In genomic region chr15:41927516-41927915, GRCh38 we compare ENCODE assay signal across 19 cellular contexts. TPM values are rescaled to one million over a fixed set of nuclear protein-coding genes. Genes with fewer than 3 reads are reported as not detected.
A peak's percentile ranks its signal among the peaks of the same experiment; 100 is the strongest.
DNase-seq lines count a peak whose midpoint lies in the region; ATAC-seq and TF ChIP-seq lines count a peak whose summit lies in the region.
"Had no signal": no experiment of that assay in that cellular context is flagged by ENCODE, and none has a peak within 500 bp of the region (broad histone marks: within the 10 kb centered on the region; RNA-seq: fewer than 3 reads in every experiment).

No MANE protein-coding gene starts in this region.

- intact Hi-C loops in CD8-positive, alpha-beta T cell (cut with DNase I, micrococcal nuclease) = loop anchor here in 1 of 2 experiments (5.0 kb wide), 1 partner anchor 130 kb away; no protein-coding TSS in a partner anchor
- intact Hi-C loops in dendritic cell treated with granulocyte-macrophage colony-stimulating factor and Interleukin-4, amounts not matched to agents 40 ng/mL and 50 ng/mL, for 4 days (cut with micrococcal nuclease) = no loop called here
- intact Hi-C loops in adrenal gland (cut with DNase I) = loop anchor here in 1 of 2 donors (10.0 kb wide), 1 partner anchor 47 kb away; the partner anchor contains the start of gene EHD4

- no peak overlapping the region for H3K9ac ChIP-seq in rectal smooth muscle tissue (ENCODE audit: low read length)

- peaks cover 21% of the 10 kb centered on the region for H3K36me3 Mint-ChIP-seq in CD8-positive, alpha-beta T cell
- H3K36me3 Mint-ChIP-seq in dendritic cell treated with granulocyte-macrophage colony-stimulating factor and Interleukin-4, amounts not matched to agents 40 ng/mL and 50 ng/mL, for 4 days (ENCODE audit: low read depth) = peaks cover 75% of the 10 kb centered on the region

- H3K27ac Mint-ChIP-seq in CD8-positive, alpha-beta T cell = peak overlapping the region; percentile 23
- H3K27ac Mint-ChIP-seq in dendritic cell treated with granulocyte-macrophage colony-stimulating factor and Interleukin-4, amounts not matched to agents 40 ng/mL and 50 ng/mL, for 4 days = peak overlapping the region; percentile 75

- no peak overlapping the region for H3K27ac ChIP-seq in CD8-positive, alpha-beta T cell (ENCODE audit: low read depth, low read length)
- H3K27ac ChIP-seq in rectal smooth muscle tissue (ENCODE audit: low read depth, low read length) (peak overlapping the region; percentile 12), adrenal gland (no peak overlapping the region)
- H3K27ac ChIP-seq: brain microvascular endothelial cell had no signal

- H3K36me3 ChIP-seq in CD8-positive, alpha-beta T cell (ENCODE audit: insufficient read depth, low read length) = no peaks in the 10 kb centered on the region
- no peaks in the 10 kb centered on the region for H3K36me3 ChIP-seq in rectal smooth muscle tissue (ENCODE audit: control insufficient read depth, insufficient read depth, low read length)
- no peaks in the 10 kb centered on the region for H3K36me3 ChIP-seq in adrenal gland (replicated peaks in 1 of 2)
- H3K36me3 ChIP-seq: brain microvascular endothelial cell had no signal

- ATAC-seq in CD8-positive, alpha-beta T cell = no peak
- no peak for ATAC-seq in GM21723 (IDR thresholded peaks at IDR 0.05; ENCODE audit: unreplicated experiment)
- ATAC-seq: stimulated activated naive CD8-positive, alpha-beta T cell treated with anti-CD3 and anti-CD28 coated beads, Interleukin-15, amount 100 ng/mL, for 72 hours had no signal

- CTCF ChIA-PET in CD8-positive, alpha-beta T cell (lab: Charles Lee) = interaction anchor here (1.4 kb wide), 1 partner anchor 9 kb away, joined by 4 read pairs; no protein-coding TSS in a partner anchor

- no peak overlapping the region for H3K4me3 Mint-ChIP-seq in CD8-positive, alpha-beta T cell
- H3K4me3 Mint-ChIP-seq in dendritic cell treated with granulocyte-macrophage colony-stimulating factor and Interleukin-4, amounts not matched to agents 40 ng/mL and 50 ng/mL, for 4 days = no peak overlapping the region
- H3K4me3 Mint-ChIP-seq: activated naive CD4-positive, alpha-beta T cell treated with anti-CD3 and anti-CD28 coated beads, Interleukin-2, amount 10 ng/mL, durations not matched to agents 7 days and 5 days; stimulated activated naive CD8-positive, alpha-beta T cell treated with anti-CD3 and anti-CD28 coated beads, Interleukin-15, amount 100 ng/mL, for 72 hours had no signal

- 78 to 89% (median 83%) methylated on average over 3 of the region's 3 CpGs for WGBS in adrenal gland, 4 donors

- DNase-seq in CD8-positive, alpha-beta T cell = no peak
- DNase-seq in NOMO-1 treated with DMSO at 0.1 percent for 48 hours (lab: John Stamatoyannopoulos, UW; ENCODE audit: unreplicated experiment) = peak; percentile 51
- DNase-seq in adrenal gland = no peak
- no peak for DNase-seq in NCI-H2227 (lab: John Stamatoyannopoulos, UW; ENCODE audit: unreplicated experiment)
- DNase-seq in stimulated activated CD4-positive, alpha-beta T cell treated with anti-CD3 and anti-CD28 coated beads, Interleukin-2, amount 100 ng/mL, for 48 hours = no peak
- DNase-seq: activated CD4-positive, CD25-positive, alpha-beta regulatory T cell; activated naive CD4-positive, alpha-beta T cell treated with anti-CD3 and anti-CD28 coated beads, Interleukin-2, amount 10 ng/mL, durations not matched to agents 7 days and 5 days; AML-193; brain microvascular endothelial cell; DMS79; dorsolateral prefrontal cortex; esophagus squamous epithelium; kidney glomerular epithelial cell; MG63; NCI-H2029; stimulated activated naive CD8-positive, alpha-beta T cell treated with anti-CD3 and anti-CD28 coated beads, Interleukin-15, amount 100 ng/mL, for 72 hours had no signal

- no peak for TF ChIP-seq POLR2A in adrenal gland (IDR thresholded peaks at IDR 0.05)

- no peaks in the 10 kb centered on the region for H3K9me3 ChIP-seq in CD8-positive, alpha-beta T cell (ENCODE audit: low read length)
- no peaks in the 10 kb centered on the region for H3K9me3 ChIP-seq in adrenal gland (replicated peaks in 1 of 3)
- H3K9me3 ChIP-seq: esophagus squamous epithelium, MG63 had no signal

- no peak overlapping the region for H3K4me3 ChIP-seq in CD8-positive, alpha-beta T cell (ENCODE audit: low read depth, low read length)
- no peak overlapping the region for H3K4me3 ChIP-seq in rectal smooth muscle tissue (ENCODE audit: low read length)
- H3K4me3 ChIP-seq in adrenal gland = no peak overlapping the region
- H3K4me3 ChIP-seq: dorsolateral prefrontal cortex, esophagus squamous epithelium, MG63 had no signal

- POLR2A ChIA-PET in CD8-positive, alpha-beta T cell (lab: Charles Lee) = no interaction called here

- no peaks in the 10 kb centered on the region for H3K9me3 Mint-ChIP-seq in CD8-positive, alpha-beta T cell
- no peaks in the 10 kb centered on the region for H3K9me3 Mint-ChIP-seq in dendritic cell treated with granulocyte-macrophage colony-stimulating factor and Interleukin-4, amounts not matched to agents 40 ng/mL and 50 ng/mL, for 4 days
- H3K9me3 Mint-ChIP-seq: activated naive CD4-positive, alpha-beta T cell treated with anti-CD3 and anti-CD28 coated beads, Interleukin-2, amount 10 ng/mL, durations not matched to agents 7 days and 5 days; stimulated activated naive CD8-positive, alpha-beta T cell treated with anti-CD3 and anti-CD28 coated beads, Interleukin-15, amount 100 ng/mL, for 72 hours had no signal

- peaks cover 11% of the 10 kb centered on the region for H3K4me1 ChIP-seq in CD8-positive, alpha-beta T cell (ENCODE audit: insufficient read depth, low read length)
- peaks cover 10% of the 10 kb centered on the region for H3K4me1 ChIP-seq in rectal smooth muscle tissue (ENCODE audit: control insufficient read depth, insufficient read depth, low read length)
- H3K4me1 ChIP-seq in adrenal gland (replicated peaks in 1 of 2) = peaks cover 6 to 46% of the 10 kb centered on the region in 2 donors

- no peaks in the 10 kb centered on the region for H3K27me3 ChIP-seq in CD8-positive, alpha-beta T cell (ENCODE audit: insufficient read depth, low read length)
- H3K27me3 ChIP-seq in rectal smooth muscle tissue (ENCODE audit: control insufficient read depth, insufficient read depth, low read length) = no peaks in the 10 kb centered on the region
- no peaks in the 10 kb centered on the region for H3K27me3 ChIP-seq in adrenal gland
- H3K27me3 ChIP-seq: brain microvascular endothelial cell, dorsolateral prefrontal cortex, esophagus squamous epithelium, MG63 had no signal

- H3K4me1 Mint-ChIP-seq in CD8-positive, alpha-beta T cell (ENCODE audit: low read depth) = peaks cover 9% of the 10 kb centered on the region
- H3K4me1 Mint-ChIP-seq in dendritic cell treated with granulocyte-macrophage colony-stimulating factor and Interleukin-4, amounts not matched to agents 40 ng/mL and 50 ng/mL, for 4 days (ENCODE audit: low read depth) = peaks cover 72% of the 10 kb centered on the region

- H3K27me3 Mint-ChIP-seq in CD8-positive, alpha-beta T cell (ENCODE audit: low read depth) = no peaks in the 10 kb centered on the region
- H3K27me3 Mint-ChIP-seq in dendritic cell treated with granulocyte-macrophage colony-stimulating factor and Interleukin-4, amounts not matched to agents 40 ng/mL and 50 ng/mL, for 4 days = no peaks in the 10 kb centered on the region
- H3K27me3 Mint-ChIP-seq: activated naive CD4-positive, alpha-beta T cell treated with anti-CD3 and anti-CD28 coated beads, Interleukin-2, amount 10 ng/mL, durations not matched to agents 7 days and 5 days; stimulated activated naive CD8-positive, alpha-beta T cell treated with anti-CD3 and anti-CD28 coated beads, Interleukin-15, amount 100 ng/mL, for 72 hours had no signal

- TF ChIP-seq CTCF in CD8-positive, alpha-beta T cell (IDR thresholded peaks at IDR 0.05) = no peak
- TF ChIP-seq CTCF in adrenal gland (IDR thresholded peaks at IDR 0.05) = no peak

RNA-seq across cellular contexts. Expression of gene SPTBN5, which starts 33.7 kb away (rescaled TPM):
- total RNA-seq in CD8-positive, alpha-beta T cell = 1 to 10 TPM; 1.1 to 1.2 TPM
- total RNA-seq in adrenal gland = 1 to 10 TPM in 3 of 8 donors, under 1 TPM in 5; under 0.01 to 1.6 (median 0.49) TPM
- 1 to 10 TPM in 2 of 3 donors, under 1 TPM in 1; 0.42 to 6.8 (median 2.8) TPM for polyA plus RNA-seq in adrenal gland

RNA-seq across cellular contexts. Expression of gene EHD4, which starts 44.8 kb away (rescaled TPM):
- 10 to 100 TPM; 36.4 to 40.5 TPM for total RNA-seq in CD8-positive, alpha-beta T cell
- total RNA-seq in adrenal gland = 10 to 100 TPM in 7 of 8 donors, 1 to 10 TPM in 1; 8.0 to 17.0 (median 14.2) TPM
- 1 to 10 TPM; 5.9 to 7.4 (median 6.2) TPM for polyA plus RNA-seq in adrenal gland
